ENCODE assay signal across 24 cellular contexts in genomic region chr21:41578708-41579107, GRCh38.
"Had no signal": no experiment of that assay in that cellular context is flagged by ENCODE, and none has a peak within 500 bp of the region (broad histone marks: within the 10 kb centered on the region; RNA-seq: fewer than 3 reads in every experiment).

No MANE protein-coding gene starts in this region.

- H3K27ac ChIP-seq: adrenal gland, breast epithelium, KMS-11, WERI-Rb-1 had no signal

- H3K36me3 ChIP-seq: adrenal gland, breast epithelium, MG63, WERI-Rb-1 had no signal

- H3K27me3 ChIP-seq: adrenal gland, breast epithelium, MG63 had no signal

- H3K4me1 ChIP-seq: adrenal gland, breast epithelium had no signal

- DNase-seq: activated CD4-positive, alpha-beta memory T cell treated with anti-CD3 and anti-CD28 coated beads, Interleukin-2, amount 10 ng/mL, durations not matched to agents 7 days and 5 days; activated CD4-positive, alpha-beta T cell treated with anti-CD3 and anti-CD28 coated beads for 36 hours; activated CD4-positive, alpha-beta T cell treated with anti-CD3 and anti-CD28 coated beads, Interleukin-2, amount 50 U/mL, for 1 hour; activated CD8-positive, alpha-beta memory T cell treated with anti-CD3 and anti-CD28 coated beads, Interleukin-2, amount 50 U/mL, for 4 hours; activated gamma-delta T cell treated with Interleukin-2 at 50 U/mL for 16 hours; activated naive CD4-positive, alpha-beta T cell treated with anti-CD3 and anti-CD28 coated beads, Interleukin-2, amount 10 ng/mL, durations not matched to agents 7 days and 5 days; activated naive CD8-positive, alpha-beta T cell treated with anti-CD3 and anti-CD28 coated beads for 36 hours; activated T-cell treated with anti-CD3 and anti-CD28 coated beads, Interleukin-2, amount 50 U/mL, for 72 hours; adrenal gland; anterior cingulate cortex; MG63; NCI-H1105; NCI-H1436 treated with DMSO at 0.1 percent for 48 hours; NCI-H187 treated with DMSO at 0.1 percent for 48 hours; NCI-H2081 treated with DMSO at 0.1 percent for 48 hours; NCI-H446; NCI-H524; SHP77 treated with DMSO at 0.1 percent for 48 hours; T-helper 1 cell; WERI-Rb-1 had no signal

- H3K4me3 ChIP-seq: adrenal gland, breast epithelium, MG63 had no signal

- ATAC-seq: activated CD4-positive, alpha-beta T cell treated with anti-CD3 and anti-CD28 coated beads for 36 hours; activated T-cell treated with anti-CD3 and anti-CD28 coated beads, Interleukin-2, amount 50 U/mL, for 72 hours had no signal

- H3K36me3 Mint-ChIP-seq: activated naive CD4-positive, alpha-beta T cell treated with anti-CD3 and anti-CD28 coated beads, Interleukin-2, amount 10 ng/mL, durations not matched to agents 7 days and 5 days; activated naive CD8-positive, alpha-beta T cell treated with anti-CD3 and anti-CD28 coated beads for 36 hours had no signal

- H3K27ac Mint-ChIP-seq: activated CD4-positive, alpha-beta memory T cell treated with anti-CD3 and anti-CD28 coated beads, Interleukin-2, amount 10 ng/mL, durations not matched to agents 7 days and 5 days; activated CD4-positive, alpha-beta T cell treated with anti-CD3 and anti-CD28 coated beads for 36 hours; activated naive CD4-positive, alpha-beta T cell treated with anti-CD3 and anti-CD28 coated beads, Interleukin-2, amount 10 ng/mL, durations not matched to agents 7 days and 5 days; activated naive CD8-positive, alpha-beta T cell treated with anti-CD3 and anti-CD28 coated beads for 36 hours; activated T-cell treated with anti-CD3 and anti-CD28 coated beads, Interleukin-2, amount 50 U/mL, for 72 hours; activated T-helper 2 cell treated with anti-CD3 and anti-CD28 coated beads, Interferon-gamma antibody, Interleukin-2, Interleukin-4, amounts not matched to agents 10 μg/mL and 5 μg/mL and 100 μg/mL, durations not matched to agents 14 hours and 24 hours and 36 hours; IgD-negative memory B cell had no signal

- H3K4me3 Mint-ChIP-seq: activated CD4-positive, alpha-beta memory T cell treated with anti-CD3 and anti-CD28 coated beads, Interleukin-2, amount 10 ng/mL, durations not matched to agents 7 days and 5 days; activated CD4-positive, alpha-beta T cell treated with anti-CD3 and anti-CD28 coated beads for 36 hours; activated naive CD4-positive, alpha-beta T cell treated with anti-CD3 and anti-CD28 coated beads, Interleukin-2, amount 10 ng/mL, durations not matched to agents 7 days and 5 days; activated naive CD8-positive, alpha-beta T cell treated with anti-CD3 and anti-CD28 coated beads for 36 hours; activated T-cell treated with anti-CD3 and anti-CD28 coated beads, Interleukin-2, amount 50 U/mL, for 72 hours; IgD-negative memory B cell had no signal

- H3K4me1 Mint-ChIP-seq: activated CD4-positive, alpha-beta memory T cell treated with anti-CD3 and anti-CD28 coated beads, Interleukin-2, amount 10 ng/mL, durations not matched to agents 7 days and 5 days; activated CD4-positive, alpha-beta T cell treated with anti-CD3 and anti-CD28 coated beads for 36 hours; activated naive CD4-positive, alpha-beta T cell treated with anti-CD3 and anti-CD28 coated beads, Interleukin-2, amount 10 ng/mL, durations not matched to agents 7 days and 5 days; activated naive CD8-positive, alpha-beta T cell treated with anti-CD3 and anti-CD28 coated beads for 36 hours; IgD-negative memory B cell had no signal

- H3K9ac ChIP-seq: KMS-11 had no signal
